18 cellular contexts compared by ENCODE assay signal in genomic region chr3:139122221-139122581, GRCh38.
DNase-seq lines count a peak whose midpoint lies in the region; FAIRE-seq and TF ChIP-seq lines count a peak whose summit lies in the region.
"Had no signal": no experiment of that assay in that cellular context is flagged by ENCODE, and none has a peak within 500 bp of the region (broad histone marks: within the 10 kb centered on the region; RNA-seq: fewer than 3 reads in every experiment).

No MANE protein-coding gene starts in this region.

- H3K27ac Mint-ChIP-seq in activated CD4-positive, alpha-beta memory T cell treated with anti-CD3 and anti-CD28 coated beads for 36 hours = no peak overlapping the region
- H3K27ac Mint-ChIP-seq: activated naive CD8-positive, alpha-beta T cell treated with anti-CD3 and anti-CD28 coated beads, Interleukin-2, amount 50 U/mL, for 24 hours; dendritic cell treated with granulocyte-macrophage colony-stimulating factor and Interleukin-4, amounts not matched to agents 40 ng/mL and 50 ng/mL, for 4 days; T-helper 17 cell had no signal

- H3K36me3 ChIP-seq in bronchial epithelial cell (ENCODE audit: control insufficient read depth, insufficient read depth, low read length) = no peaks in the 10 kb centered on the region
- no peaks in the 10 kb centered on the region for H3K36me3 ChIP-seq in brain microvascular endothelial cell (replicated peaks)
- H3K36me3 ChIP-seq: BE2C had no signal

- DNase-seq in AG08396 (ENCODE audit: low spot score) = peak; percentile 62
- peak; percentile 52 for DNase-seq in HFF-Myc (ENCODE audit: extremely low read depth, low read depth)
- no peak for DNase-seq in bronchial epithelial cell (ENCODE audit: low read depth)
- peak; percentile 59 for DNase-seq in left kidney (ENCODE audit: low read depth, low spot score)
- DNase-seq in brain microvascular endothelial cell = no peak
- no peak for DNase-seq in inferior parietal cortex (ENCODE audit: extremely low spot score)
- no peak for DNase-seq in activated CD4-positive, alpha-beta memory T cell treated with anti-CD3 and anti-CD28 coated beads for 36 hours
- DNase-seq in stimulated activated CD4-positive, alpha-beta T cell treated with anti-CD3 and anti-CD28 coated beads, Interleukin-12 subunit alpha, Interleukin-12 subunit beta, amount 100 ng/mL, for 4 hours = no peak
- DNase-seq: activated CD4-positive, alpha-beta T cell treated with anti-CD3 and anti-CD28 coated beads for 4 hours; activated naive CD8-positive, alpha-beta T cell treated with anti-CD3 and anti-CD28 coated beads, Interleukin-2, amount 50 U/mL, for 24 hours; BE2C; DND-41; midbrain; MM.1S; NCI-H774; RPMI8226; T-helper 17 cell had no signal

- FAIRE-seq in bronchial epithelial cell (lab: Jason Lieb, UNC) = peak; percentile 55

- H3K27ac ChIP-seq in brain microvascular endothelial cell = no peak overlapping the region

- H3K27me3 ChIP-seq in bronchial epithelial cell (ENCODE audit: control insufficient read depth, insufficient read depth, low read length) (no peaks in the 10 kb centered on the region), brain microvascular endothelial cell (replicated peaks) (no peaks in the 10 kb centered on the region)
- H3K27me3 ChIP-seq: BE2C had no signal

- no peak for TF ChIP-seq CTCF in HFF-Myc (IDR thresholded peaks at IDR 0.05; ENCODE audit: low read depth, low read length, missing control alignments)
- TF ChIP-seq CTCF in bronchial epithelial cell (IDR thresholded peaks at IDR 0.05; ENCODE audit: insufficient read depth, low read length, severe bottlenecking) = no peak
- no peak for TF ChIP-seq CTCF in brain microvascular endothelial cell (IDR thresholded peaks at IDR 0.05; ENCODE audit: low read depth, low read length, missing control alignments)

- H3K9me3 Mint-ChIP-seq in activated CD4-positive, alpha-beta memory T cell treated with anti-CD3 and anti-CD28 coated beads for 36 hours = no peaks in the 10 kb centered on the region
- H3K9me3 Mint-ChIP-seq: activated naive CD8-positive, alpha-beta T cell treated with anti-CD3 and anti-CD28 coated beads, Interleukin-2, amount 50 U/mL, for 24 hours; dendritic cell treated with granulocyte-macrophage colony-stimulating factor and Interleukin-4, amounts not matched to agents 40 ng/mL and 50 ng/mL, for 4 days had no signal

- in situ Hi-C loops in brain microvascular endothelial cell (cut with HindIII; ENCODE audit: low pct_ligation_motif_present, low sequenced_read_pairs) = no loop called here

- no peaks in the 10 kb centered on the region for H3K27me3 Mint-ChIP-seq in activated CD4-positive, alpha-beta memory T cell treated with anti-CD3 and anti-CD28 coated beads for 36 hours
- H3K27me3 Mint-ChIP-seq: activated naive CD8-positive, alpha-beta T cell treated with anti-CD3 and anti-CD28 coated beads, Interleukin-2, amount 50 U/mL, for 24 hours; dendritic cell treated with granulocyte-macrophage colony-stimulating factor and Interleukin-4, amounts not matched to agents 40 ng/mL and 50 ng/mL, for 4 days had no signal

- intact Hi-C loops in activated CD4-positive, alpha-beta memory T cell treated with anti-CD3 and anti-CD28 coated beads for 36 hours (cut with micrococcal nuclease) = no loop called here

- CTCF ChIA-PET in activated CD4-positive, alpha-beta memory T cell treated with anti-CD3 and anti-CD28 coated beads for 36 hours (lab: Charles Lee) = interaction anchor here (1.3 to 2.0 kb wide), 2 partner anchors 10 to 207 kb away, joined by 6 to 9 read pairs; no protein-coding TSS in a partner anchor

- POLR2A ChIA-PET in activated CD4-positive, alpha-beta memory T cell treated with anti-CD3 and anti-CD28 coated beads for 36 hours (lab: Charles Lee) = no interaction called here

- H3K36me3 Mint-ChIP-seq in activated CD4-positive, alpha-beta memory T cell treated with anti-CD3 and anti-CD28 coated beads for 36 hours = no peaks in the 10 kb centered on the region

- H3K4me3 Mint-ChIP-seq in activated CD4-positive, alpha-beta memory T cell treated with anti-CD3 and anti-CD28 coated beads for 36 hours = no peak overlapping the region
- H3K4me3 Mint-ChIP-seq: activated naive CD8-positive, alpha-beta T cell treated with anti-CD3 and anti-CD28 coated beads, Interleukin-2, amount 50 U/mL, for 24 hours; dendritic cell treated with granulocyte-macrophage colony-stimulating factor and Interleukin-4, amounts not matched to agents 40 ng/mL and 50 ng/mL, for 4 days; T-helper 17 cell had no signal

- no peaks in the 10 kb centered on the region for H3K4me1 Mint-ChIP-seq in activated CD4-positive, alpha-beta memory T cell treated with anti-CD3 and anti-CD28 coated beads for 36 hours (ENCODE audit: low read depth)
- H3K4me1 Mint-ChIP-seq: activated naive CD8-positive, alpha-beta T cell treated with anti-CD3 and anti-CD28 coated beads, Interleukin-2, amount 50 U/mL, for 24 hours; T-helper 17 cell had no signal

- no peak overlapping the region for H3K4me3 ChIP-seq in HFF-Myc (replicated peaks; ENCODE audit: low read depth, low read length)
- no peak overlapping the region for H3K4me3 ChIP-seq in bronchial epithelial cell (ENCODE audit: low read depth, low read length)
- no peak overlapping the region for H3K4me3 ChIP-seq in brain microvascular endothelial cell (ENCODE audit: low read depth, low read length)

Comparison
In these comparisons a context has a peak if more than half of its experiments do, and no peak if none do; other contexts are left out.
1. DNase-seq: peak in AG08396 (single experiment), HFF-Myc (single experiment) and left kidney (single experiment); none in bronchial epithelial cell (single experiment), brain microvascular endothelial cell (single experiment), inferior parietal cortex (single experiment), activated CD4-positive, alpha-beta memory T cell treated with anti-CD3 and anti-CD28 coated beads for 36 hours (single experiment) and stimulated activated CD4-positive, alpha-beta T cell treated with anti-CD3 and anti-CD28 coated beads, Interleukin-12 subunit alpha, Interleukin-12 subunit beta, amount 100 ng/mL, for 4 hours (single experiment).